ENCODE assay signal across 7 cellular contexts in the genomic region with DNA sequence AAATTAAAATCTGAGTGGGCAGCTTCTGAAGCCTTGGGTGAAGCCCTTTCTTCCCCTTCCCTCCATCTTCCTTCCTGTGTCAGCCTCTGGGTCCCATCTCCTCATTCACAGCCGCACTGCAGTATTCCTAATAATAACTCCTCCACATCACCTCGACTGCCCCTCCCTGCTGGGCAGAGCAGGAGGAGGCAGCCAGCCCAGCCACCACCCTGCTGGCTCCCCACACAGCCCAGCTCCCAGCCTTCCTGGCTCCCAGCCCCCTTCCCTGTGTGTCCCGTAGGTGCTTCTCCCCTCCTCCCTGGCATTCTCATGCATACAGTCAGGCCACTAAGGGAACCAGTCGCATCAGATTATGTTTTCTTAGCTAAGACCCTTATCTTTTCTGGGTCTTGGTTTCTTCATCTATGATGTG. TPM values are rescaled to one million over a fixed set of nuclear protein-coding genes. Genes with fewer than 3 reads are reported as not detected.
DNase-seq lines count a peak whose midpoint lies in the region; ATAC-seq and TF ChIP-seq lines count a peak whose summit lies in the region.

No MANE protein-coding gene starts in this region.

- no peaks in the 10 kb centered on the region for H3K27me3 Mint-ChIP-seq in MCF 10A (ENCODE audit: insufficient read depth, unreplicated experiment)

- no peaks in the 10 kb centered on the region for H3K9me3 Mint-ChIP-seq in MCF 10A (ENCODE audit: unreplicated experiment)

- peak overlapping the region; percentile 66 for H3K27ac Mint-ChIP-seq in MCF 10A (ENCODE audit: low read depth, unreplicated experiment)

- peaks cover 0 to 81% (median 74%) of the 10 kb centered on the region in 4 donors for H3K4me1 ChIP-seq in tibial artery

- peak overlapping the region; percentile 93 to 98 for H3K4me3 ChIP-seq in tibial artery

- DNase-seq in HT1080 (ENCODE audit: low read depth), result peak; percentile 56
- peak; percentile 20 for DNase-seq in MCF 10A (ENCODE audit: unreplicated experiment)
- peak; percentile 54 to 92 for DNase-seq in tibial artery
- DNase-seq in GM10266 (ENCODE audit: extremely low spot score), result no peak
- DNase-seq in omental fat pad (ENCODE audit: low spot score), result no peak
- DNase-seq in stimulated activated CD4-positive, alpha-beta T cell treated with anti-CD3 and anti-CD28 coated beads, Interleukin-12 subunit alpha, Interleukin-12 subunit beta, amount 100 ng/mL, for 4 hours, result no peak

- TF ChIP-seq CTCF in MCF 10A (IDR thresholded peaks at IDR 0.05; ENCODE audit: unreplicated experiment) (no peak), tibial artery (IDR thresholded peaks at IDR 0.05) (no peak), GM10266 (IDR thresholded peaks at IDR 0.05; ENCODE audit: control insufficient read depth, insufficient read depth, low read depth, missing control alignments) (no peak), omental fat pad (IDR thresholded peaks at IDR 0.05) (no peak)

- peaks cover 42% of the 10 kb centered on the region for H3K4me1 Mint-ChIP-seq in MCF 10A (ENCODE audit: insufficient read depth, unreplicated experiment)

- intact Hi-C loops in MCF 10A (cut with micrococcal nuclease), result no loop called here
- intact Hi-C loops in tibial artery (cut with DNase I; ENCODE audit: low total_unique reads), result no loop called here

- no TSS peak for BruUV-seq in MCF 10A (replicated peaks; lab: Mats Ljungman, UMichigan)

- no peak for ATAC-seq in omental fat pad (ENCODE audit: low FRiP score)

- H3K9me3 ChIP-seq in tibial artery, result no peaks in the 10 kb centered on the region

- peaks cover 20 to 30% (median 28%) of the 10 kb centered on the region in 3 donors for H3K36me3 ChIP-seq in tibial artery

- H3K27ac ChIP-seq in layer of hippocampus (ENCODE audit: low read depth, low read length) (peak overlapping the region; percentile 80), tibial artery (peak overlapping the region; percentile 88 to 92)

- POLR2A ChIA-PET in MCF 10A (lab: Yijun Ruan, JAX), result interaction anchor here (1.3 to 2.1 kb wide), 3 partner anchors 13 to 18 kb away, joined by 5 to 6 read pairs (median 6); a partner anchor contains a TSS

- CTCF ChIA-PET in MCF 10A (lab: Yijun Ruan, JAX), result interaction anchor here (0.5 to 6.7 kb wide), 8 partner anchors 11 to 153 kb away, joined by 3 to 58 read pairs (median 4); no protein-coding TSS in a partner anchor

- peaks cover 23% of the 10 kb centered on the region for H3K36me3 Mint-ChIP-seq in MCF 10A (ENCODE audit: insufficient read depth, unreplicated experiment)

- H3K4me3 Mint-ChIP-seq in MCF 10A (ENCODE audit: unreplicated experiment), result no peak overlapping the region

- H3K27me3 ChIP-seq in layer of hippocampus (ENCODE audit: control insufficient read depth, insufficient read depth, low read length) (no peaks in the 10 kb centered on the region), tibial artery (no peaks in the 10 kb centered on the region)

RNA-seq across cellular contexts. Expression of a gene that starts 3.7 kb away (rescaled TPM):
- 7.7 and 9.5 TPM in 2 replicates for total RNA-seq in HT1080 (2014; rRNA removed; shearing (Covaris generic))
- 9.8 and 10.5 TPM in 2 replicates for polyA plus RNA-seq in HT1080 (2015; cell fraction: cytosol; rRNA removed)
- 46.3 and 49.9 TPM in 2 replicates for polyA plus RNA-seq in HT1080 (2015; cell fraction: nucleus; rRNA removed)
- total RNA-seq in MCF 10A (2022) (0.49 and 1.1 TPM in 2 replicates), omental fat pad (10 to 100 TPM; 15.5 to 50.0 (median 18.4) TPM)

RNA-seq across cellular contexts. Expression of a gene that starts 15.9 kb away (rescaled TPM):
- 80.0 and 90.1 TPM in 2 replicates for total RNA-seq in HT1080 (2014; rRNA removed; shearing (Covaris generic))
- 32.2 and 39.2 TPM in 2 replicates for polyA plus RNA-seq in HT1080 (2015; cell fraction: cytosol; rRNA removed)
- polyA plus RNA-seq in HT1080 (2015; cell fraction: nucleus; rRNA removed), result 208 and 217 TPM in 2 replicates
- total RNA-seq in MCF 10A (2022) (97.1 and 108 TPM in 2 replicates), omental fat pad (100 to 1,000 TPM in 1 of 4 donors, 10 to 100 TPM in 3; 26.2 to 153 (median 45.0) TPM)

RNA-seq across cellular contexts. Expression of a gene that starts 17.8 kb away (rescaled TPM):
- 10,781 and 12,621 TPM in 2 replicates for total RNA-seq in HT1080 (2014; rRNA removed; shearing (Covaris generic))
- 11,296 and 12,050 TPM in 2 replicates for polyA plus RNA-seq in HT1080 (2015; cell fraction: cytosol; rRNA removed)
- polyA plus RNA-seq in HT1080 (2015; cell fraction: nucleus; rRNA removed), result 8,622 and 9,151 TPM in 2 replicates
- 2,995 and 4,097 TPM in 2 replicates for total RNA-seq in MCF 10A (2022)
- 1,000 to 10,000 TPM; 1,060 to 2,185 (median 1,462) TPM for total RNA-seq in omental fat pad

RNA-seq across cellular contexts. Expression of a gene that starts 55.0 kb away (rescaled TPM):
- total RNA-seq in HT1080 (2014; rRNA removed; shearing (Covaris generic)), result 348 and 371 TPM in 2 replicates
- polyA plus RNA-seq in HT1080 (2015; cell fraction: cytosol; rRNA removed), result 121 and 127 TPM in 2 replicates
- 407 and 419 TPM in 2 replicates for polyA plus RNA-seq in HT1080 (2015; cell fraction: nucleus; rRNA removed)
- total RNA-seq in MCF 10A (2022) (135 and 151 TPM in 2 replicates), omental fat pad (100 to 1,000 TPM; 171 to 213 (median 194) TPM)

RNA-seq across cellular contexts. Expression of a gene that starts 58.2 kb away (rescaled TPM):
- 158 and 173 TPM in 2 replicates for total RNA-seq in HT1080 (2014; rRNA removed; shearing (Covaris generic))
- 96.4 and 104 TPM in 2 replicates for polyA plus RNA-seq in HT1080 (2015; cell fraction: cytosol; rRNA removed)
- polyA plus RNA-seq in HT1080 (2015; cell fraction: nucleus; rRNA removed), result 243 and 326 TPM in 2 replicates
- total RNA-seq in MCF 10A (2022) (31.9 and 52.0 TPM in 2 replicates), omental fat pad (10 to 100 TPM; 10.6 to 36.3 (median 20.7) TPM)

Comparison
In these comparisons a context has a peak if more than half of its experiments do, and no peak if none do; other contexts are left out.
1. DNase-seq: peak in HT1080 (single experiment), MCF 10A (single experiment) and tibial artery (2 of 2); none in GM10266 (single experiment), omental fat pad (single experiment) and stimulated activated CD4-positive, alpha-beta T cell treated with anti-CD3 and anti-CD28 coated beads, Interleukin-12 subunit alpha, Interleukin-12 subunit beta, amount 100 ng/mL, for 4 hours (single experiment).